Comparison of ENCODE assay signal across 14 cellular contexts in genomic region chr6:149169761-149170359, GRCh38.
DNase-seq lines count a peak whose midpoint lies in the region; ATAC-seq, FAIRE-seq and TF ChIP-seq lines count a peak whose summit lies in the region.
"Had no signal": no experiment of that assay in that cellular context is flagged by ENCODE, and none has a peak within 500 bp of the region (broad histone marks: within the 10 kb centered on the region; RNA-seq: fewer than 3 reads in every experiment).

No MANE protein-coding gene starts in this region.

- TF ChIP-seq CTCF in VCaP (conservative IDR thresholded peaks at IDR 0.05) = no peak
- TF ChIP-seq CTCF in left ventricle myocardium inferior (IDR thresholded peaks at IDR 0.05; ENCODE audit: borderline replicate concordance) = no peak
- TF ChIP-seq CTCF in D721Med (IDR thresholded peaks at IDR 0.05; ENCODE audit: insufficient read depth, missing control alignments) = no peak
- TF ChIP-seq CTCF in colonic mucosa (IDR thresholded peaks at IDR 0.05) = no peak

- H3K9me3 ChIP-seq in left ventricle myocardium inferior (replicated peaks) (no peaks in the 10 kb centered on the region), subcutaneous abdominal adipose tissue (ENCODE audit: control insufficient read depth in 5 of 5, low read length in 5 of 5) (no peaks in the 10 kb centered on the region), colonic mucosa (no peaks in the 10 kb centered on the region)
- H3K9me3 ChIP-seq: upper lobe of right lung had no signal

- H3K9ac ChIP-seq in subcutaneous abdominal adipose tissue (ENCODE audit: low read length in 5 of 5) (peak overlapping the region in 1 of 5 donors; percentile 11), colonic mucosa (ENCODE audit: low read depth in 2 of 2, low read length in 2 of 2) (no peak overlapping the region)

- peaks cover 17% of the 10 kb centered on the region for H3K27me3 ChIP-seq in left ventricle myocardium inferior (ENCODE audit: low read depth)
- H3K27me3 ChIP-seq in subcutaneous abdominal adipose tissue (ENCODE audit: control insufficient read depth in 5 of 5, insufficient read depth in 4 of 5, low read length in 5 of 5) = no peaks in the 10 kb centered on the region
- no peaks in the 10 kb centered on the region for H3K27me3 ChIP-seq in colonic mucosa
- H3K27me3 ChIP-seq: upper lobe of right lung had no signal

- POLR2A ChIA-PET in activated naive CD8-positive, alpha-beta T cell treated with anti-CD3 and anti-CD28 coated beads, Interleukin-2, amount 10 ng/mL, durations not matched to agents 7 days and 5 days (lab: Charles Lee) = interaction anchor here (0.8 kb wide), 1 partner anchor 27 kb away, joined by 3 read pairs; no protein-coding TSS in a partner anchor

- ATAC-seq in activated naive CD8-positive, alpha-beta T cell treated with anti-CD3 and anti-CD28 coated beads, Interleukin-2, amount 10 ng/mL, durations not matched to agents 7 days and 5 days (ENCODE audit: low read depth) = no peak
- ATAC-seq: upper lobe of right lung had no signal

- intact Hi-C loops in left ventricle myocardium inferior (cut with micrococcal nuclease) = no loop called here
- intact Hi-C loops in colonic mucosa (cut with DNase I) = no loop called here

- peak overlapping the region; percentile 66 for H3K27ac Mint-ChIP-seq in activated naive CD8-positive, alpha-beta T cell treated with anti-CD3 and anti-CD28 coated beads, Interleukin-2, amount 10 ng/mL, durations not matched to agents 7 days and 5 days
- H3K27ac Mint-ChIP-seq in activated naive CD8-positive, alpha-beta T cell treated with anti-CD3 and anti-CD28 coated beads for 36 hours = no peak overlapping the region

- H3K4me3 ChIP-seq in left ventricle myocardium inferior = no peak overlapping the region
- no peak overlapping the region for H3K4me3 ChIP-seq in subcutaneous abdominal adipose tissue (ENCODE audit: low read depth in 1 of 5, low read length in 5 of 5)
- no peak overlapping the region for H3K4me3 ChIP-seq in colonic mucosa
- H3K4me3 ChIP-seq: upper lobe of right lung had no signal

- H3K4me3 Mint-ChIP-seq in activated naive CD8-positive, alpha-beta T cell treated with anti-CD3 and anti-CD28 coated beads, Interleukin-2, amount 10 ng/mL, durations not matched to agents 7 days and 5 days = no peak overlapping the region
- no peak overlapping the region for H3K4me3 Mint-ChIP-seq in activated naive CD8-positive, alpha-beta T cell treated with anti-CD3 and anti-CD28 coated beads for 36 hours

- peaks cover 6% of the 10 kb centered on the region for H3K9me3 Mint-ChIP-seq in activated naive CD8-positive, alpha-beta T cell treated with anti-CD3 and anti-CD28 coated beads, Interleukin-2, amount 10 ng/mL, durations not matched to agents 7 days and 5 days
- peaks cover 5% of the 10 kb centered on the region for H3K9me3 Mint-ChIP-seq in activated naive CD8-positive, alpha-beta T cell treated with anti-CD3 and anti-CD28 coated beads for 36 hours

- FAIRE-seq in D721Med (lab: Jason Lieb, UNC) = no peak

- H3K27ac ChIP-seq in VCaP = peak overlapping the region; percentile 18; the same call in 1 of the 2 replicates
- H3K27ac ChIP-seq in left ventricle myocardium inferior (replicated peaks) = peak overlapping the region; percentile 76
- peak overlapping the region; percentile 78 for H3K27ac ChIP-seq in subcutaneous abdominal adipose tissue (ENCODE audit: low read depth, low read length)
- no peak overlapping the region for H3K27ac ChIP-seq in colonic mucosa
- H3K27ac ChIP-seq: upper lobe of right lung had no signal

- H3K4me1 ChIP-seq in left ventricle myocardium inferior (peaks cover 4% of the 10 kb centered on the region), subcutaneous abdominal adipose tissue (ENCODE audit: control insufficient read depth in 5 of 5, insufficient read depth in 5 of 5, low read length in 5 of 5) (peaks cover 0 to 12% (median 5%) of the 10 kb centered on the region in 5 donors), colonic mucosa (no peaks in the 10 kb centered on the region)

- H3K36me3 ChIP-seq in left ventricle myocardium inferior (no peaks in the 10 kb centered on the region), subcutaneous abdominal adipose tissue (ENCODE audit: control insufficient read depth in 5 of 5, insufficient read depth in 5 of 5, low read length in 5 of 5) (no peaks in the 10 kb centered on the region), colonic mucosa (no peaks in the 10 kb centered on the region)
- H3K36me3 ChIP-seq: upper lobe of right lung had no signal

- H3K27me3 Mint-ChIP-seq in activated naive CD8-positive, alpha-beta T cell treated with anti-CD3 and anti-CD28 coated beads, Interleukin-2, amount 10 ng/mL, durations not matched to agents 7 days and 5 days = no peaks in the 10 kb centered on the region
- H3K27me3 Mint-ChIP-seq in activated naive CD8-positive, alpha-beta T cell treated with anti-CD3 and anti-CD28 coated beads for 36 hours = no peaks in the 10 kb centered on the region

- peaks cover 24% of the 10 kb centered on the region for H3K36me3 Mint-ChIP-seq in activated naive CD8-positive, alpha-beta T cell treated with anti-CD3 and anti-CD28 coated beads, Interleukin-2, amount 10 ng/mL, durations not matched to agents 7 days and 5 days
- peaks cover 11% of the 10 kb centered on the region for H3K36me3 Mint-ChIP-seq in activated naive CD8-positive, alpha-beta T cell treated with anti-CD3 and anti-CD28 coated beads for 36 hours

- peaks cover 41% of the 10 kb centered on the region for H3K4me1 Mint-ChIP-seq in activated naive CD8-positive, alpha-beta T cell treated with anti-CD3 and anti-CD28 coated beads, Interleukin-2, amount 10 ng/mL, durations not matched to agents 7 days and 5 days
- peaks cover 49% of the 10 kb centered on the region for H3K4me1 Mint-ChIP-seq in activated naive CD8-positive, alpha-beta T cell treated with anti-CD3 and anti-CD28 coated beads for 36 hours

- no peak for DNase-seq in activated naive CD8-positive, alpha-beta T cell treated with anti-CD3 and anti-CD28 coated beads, Interleukin-2, amount 10 ng/mL, durations not matched to agents 7 days and 5 days
- no peak for DNase-seq in activated naive CD8-positive, alpha-beta T cell treated with anti-CD3 and anti-CD28 coated beads for 36 hours
- DNase-seq in left ventricle myocardium inferior (no peak), cerebellum (ENCODE audit: low spot score) (no peak), D721Med (ENCODE audit: insufficient read length, low spot score) (no peak), colonic mucosa (no peak)
- DNase-seq: activated CD4-positive, alpha-beta T cell treated with anti-CD3 and anti-CD28 coated beads, Interleukin-2, amount 50 U/mL, for 48 hours; effector memory CD4-positive, alpha-beta T cell; GDM1; hippocampal formation; NCI-H510A treated with DMSO at 0.1 percent for 48 hours; upper lobe of right lung had no signal
